ENCODE assay signal across 11 cellular contexts in the genomic region with DNA sequence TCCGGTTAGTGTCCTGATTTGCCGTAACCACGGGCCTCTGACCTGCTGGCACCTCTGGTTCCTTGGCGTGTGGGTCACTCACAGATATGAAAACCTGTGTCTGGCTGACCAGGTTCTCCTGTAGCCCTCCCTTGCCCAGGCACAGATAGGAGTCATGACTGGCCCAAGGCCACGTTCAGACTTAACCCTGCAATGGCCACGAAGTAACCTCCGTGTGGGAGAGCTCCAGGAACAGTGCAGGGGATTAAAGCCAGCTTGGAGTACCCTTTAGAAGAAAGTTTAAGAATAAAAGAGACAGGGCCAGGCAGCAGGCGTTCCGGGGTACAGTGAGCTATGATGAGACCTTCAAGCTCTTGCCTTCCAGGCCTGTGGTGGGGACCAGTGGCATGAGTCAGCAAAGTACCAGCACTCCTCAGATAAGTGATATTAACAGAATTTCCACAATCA. TPM values are rescaled to one million over a fixed set of nuclear protein-coding genes. Genes with fewer than 3 reads are reported as not detected.
DNase-seq lines count a peak whose midpoint lies in the region; ATAC-seq and TF ChIP-seq lines count a peak whose summit lies in the region.
"Had no signal": no experiment of that assay in that cellular context is flagged by ENCODE, and none has a peak within 500 bp of the region (broad histone marks: within the 10 kb centered on the region; RNA-seq: fewer than 3 reads in every experiment).

No MANE protein-coding gene starts in this region.

- no peaks in the 10 kb centered on the region for H3K27me3 Mint-ChIP-seq in activated naive CD4-positive, alpha-beta T cell treated with anti-CD3 and anti-CD28 coated beads for 36 hours (ENCODE audit: low read depth)
- H3K27me3 Mint-ChIP-seq: natural killer cell treated with Interleukin-12 subunit alpha and Interleukin-12 subunit beta and Interleukin-15 and Interleukin-18, amount 100 ng/mL, for 72 hours had no signal

- H3K27ac ChIP-seq in layer of hippocampus (ENCODE audit: low read depth, low read length) (peak overlapping the region; percentile 25), OCI-LY7 (ENCODE audit: low read depth, low read length, poor library complexity, severe bottlenecking) (no peak overlapping the region)

- DNase-seq in activated naive CD4-positive, alpha-beta T cell treated with anti-CD3 and anti-CD28 coated beads, Interleukin-2, amount 50 U/mL, for 72 hours (ENCODE audit: low spot score in 2 of 2): no peak
- DNase-seq in activated naive CD4-positive, alpha-beta T cell treated with anti-CD3 and anti-CD28 coated beads for 36 hours: no peak
- DNase-seq in astrocyte of the hippocampus (ENCODE audit: low read depth, low spot score): peak; percentile 60
- peak; percentile 20 for DNase-seq in ureter (ENCODE audit: low spot score)
- DNase-seq in COLO829 (ENCODE audit: low spot score): no peak
- DNase-seq in OCI-LY7 (ENCODE audit: low spot score): no peak
- DNase-seq: small intestine, upper lobe of left lung had no signal

- H3K36me3 ChIP-seq in OCI-LY7 (ENCODE audit: insufficient read depth, low read length): peaks cover 100% of the 10 kb centered on the region

- H3K9me2 ChIP-seq in OCI-LY7 (ENCODE audit: insufficient read depth, low read length): no peaks in the 10 kb centered on the region

- H3K27ac Mint-ChIP-seq in activated naive CD4-positive, alpha-beta T cell treated with anti-CD3 and anti-CD28 coated beads, Interleukin-2, amount 50 U/mL, for 72 hours: peak overlapping the region; percentile 32 to 75
- H3K27ac Mint-ChIP-seq in activated naive CD4-positive, alpha-beta T cell treated with anti-CD3 and anti-CD28 coated beads for 36 hours: no peak overlapping the region

- intact Hi-C loops in activated naive CD4-positive, alpha-beta T cell treated with anti-CD3 and anti-CD28 coated beads for 36 hours (cut with micrococcal nuclease): no loop called here
- intact Hi-C loops in OCI-LY7 (cut with micrococcal nuclease; ENCODE audit: unreplicated experiment): no loop called here

- no peak for TF ChIP-seq CTCF in OCI-LY7 (conservative IDR thresholded peaks at IDR 0.05; ENCODE audit: low read length)

- H3K79me2 ChIP-seq in OCI-LY7 (ENCODE audit: insufficient read depth, low read depth, low read length): peaks cover 8% of the 10 kb centered on the region; the same call in 1 of the 2 replicates

- H3K4me1 ChIP-seq in OCI-LY7 (ENCODE audit: insufficient read depth, low read length, poor library complexity, severe bottlenecking): no peaks in the 10 kb centered on the region

- BruUV-seq in OCI-LY7 (replicated peaks; lab: Mats Ljungman, UMichigan): no TSS peak

- no peaks in the 10 kb centered on the region for H3K4me1 Mint-ChIP-seq in activated naive CD4-positive, alpha-beta T cell treated with anti-CD3 and anti-CD28 coated beads for 36 hours (ENCODE audit: low read depth)

- H3K27me3 ChIP-seq in layer of hippocampus (ENCODE audit: control insufficient read depth, insufficient read depth, low read length): no peaks in the 10 kb centered on the region
- H3K27me3 ChIP-seq: upper lobe of left lung had no signal

- CTCF ChIA-PET in activated naive CD4-positive, alpha-beta T cell treated with anti-CD3 and anti-CD28 coated beads for 36 hours (lab: Charles Lee): interaction anchor here (0.9 to 2.3 kb wide), 4 partner anchors 9 to 409 kb away, joined by 3 to 8 read pairs (median 5); no protein-coding TSS in a partner anchor
- CTCF ChIA-PET in OCI-LY7 (lab: Charles Lee; ENCODE audit: unreplicated experiment): no interaction called here

- no peaks in the 10 kb centered on the region for H3K9me3 Mint-ChIP-seq in activated naive CD4-positive, alpha-beta T cell treated with anti-CD3 and anti-CD28 coated beads, Interleukin-2, amount 50 U/mL, for 72 hours
- H3K9me3 Mint-ChIP-seq in activated naive CD4-positive, alpha-beta T cell treated with anti-CD3 and anti-CD28 coated beads for 36 hours: no peaks in the 10 kb centered on the region
- H3K9me3 Mint-ChIP-seq: natural killer cell treated with Interleukin-12 subunit alpha and Interleukin-12 subunit beta and Interleukin-15 and Interleukin-18, amount 100 ng/mL, for 72 hours had no signal

- no peak overlapping the region for H3K4me3 ChIP-seq in OCI-LY7 (ENCODE audit: low read depth, low read length, poor library complexity, severe bottlenecking)
- H3K4me3 ChIP-seq: upper lobe of left lung had no signal

- H2AFZ ChIP-seq in OCI-LY7 (ENCODE audit: low read length): no peak overlapping the region

- no peak overlapping the region for H3K4me3 Mint-ChIP-seq in activated naive CD4-positive, alpha-beta T cell treated with anti-CD3 and anti-CD28 coated beads for 36 hours
- H3K4me3 Mint-ChIP-seq: natural killer cell treated with Interleukin-12 subunit alpha and Interleukin-12 subunit beta and Interleukin-15 and Interleukin-18, amount 100 ng/mL, for 72 hours had no signal

- POLR2A ChIA-PET in OCI-LY7 (lab: Charles Lee): interaction anchor here (1.2 to 1.3 kb wide), 2 partner anchors 10 to 26 kb away, joined by 4 to 5 read pairs; no protein-coding TSS in a partner anchor

- ATAC-seq in activated naive CD4-positive, alpha-beta T cell treated with anti-CD3 and anti-CD28 coated beads, Interleukin-2, amount 50 U/mL, for 72 hours: no peak
- no peak for ATAC-seq in GM18517 (IDR thresholded peaks at IDR 0.05; ENCODE audit: unreplicated experiment)
- ATAC-seq: natural killer cell treated with Interleukin-12 subunit alpha and Interleukin-12 subunit beta and Interleukin-15 and Interleukin-18, amount 100 ng/mL, for 72 hours had no signal

- no peaks in the 10 kb centered on the region; the same call in 1 of the 2 replicates for H4K20me1 ChIP-seq in OCI-LY7 (ENCODE audit: insufficient read depth, low read length)

- no peak overlapping the region for H3K4me2 ChIP-seq in OCI-LY7 (ENCODE audit: low read length)

- H3K9me3 ChIP-seq in OCI-LY7 (ENCODE audit: low read length): no peaks in the 10 kb centered on the region
- H3K9me3 ChIP-seq: upper lobe of left lung had no signal

- H3K36me3 Mint-ChIP-seq in activated naive CD4-positive, alpha-beta T cell treated with anti-CD3 and anti-CD28 coated beads, Interleukin-2, amount 50 U/mL, for 72 hours: peaks cover 22 to 39% of the 10 kb centered on the region in 2 donors
- peaks cover 56% of the 10 kb centered on the region for H3K36me3 Mint-ChIP-seq in activated naive CD4-positive, alpha-beta T cell treated with anti-CD3 and anti-CD28 coated beads for 36 hours (ENCODE audit: low read depth)

RNA-seq across cellular contexts. Expression of gene CENPO, which starts 25.5 kb away (rescaled TPM):
- 10 to 100 TPM; 28.6 to 49.3 TPM for total RNA-seq in activated naive CD4-positive, alpha-beta T cell treated with anti-CD3 and anti-CD28 coated beads, Interleukin-2, amount 50 U/mL, for 72 hours
- total RNA-seq in activated naive CD4-positive, alpha-beta T cell treated with anti-CD3 and anti-CD28 coated beads for 36 hours: 10 to 100 TPM; 36.4 to 38.5 TPM
- 7.7 TPM for total RNA-seq in ureter
- 52.4 and 53.6 TPM in 2 replicates for total RNA-seq in OCI-LY7 (2014; rRNA removed; shearing (Covaris generic))
- total RNA-seq in OCI-LY7 (2022): 59.2 and 65.1 TPM in 2 replicates

RNA-seq across cellular contexts. Expression of gene PTRHD1, which starts 25.6 kb away (rescaled TPM):
- total RNA-seq in activated naive CD4-positive, alpha-beta T cell treated with anti-CD3 and anti-CD28 coated beads, Interleukin-2, amount 50 U/mL, for 72 hours: 10 to 100 TPM; 13.7 to 24.4 TPM
- total RNA-seq in activated naive CD4-positive, alpha-beta T cell treated with anti-CD3 and anti-CD28 coated beads for 36 hours: 10 to 100 TPM; 21.7 to 23.5 TPM
- total RNA-seq in ureter (38.4 TPM), OCI-LY7 (2022) (41.5 and 43.9 TPM in 2 replicates)
- 44.8 and 55.0 TPM in 2 replicates for total RNA-seq in OCI-LY7 (2014; rRNA removed; shearing (Covaris generic))

Comparison
In these comparisons a context has a peak if more than half of its experiments do, and no peak if none do; other contexts are left out.
1. DNase-seq: peak in astrocyte of the hippocampus (single experiment) and ureter (single experiment); none in activated naive CD4-positive, alpha-beta T cell treated with anti-CD3 and anti-CD28 coated beads, Interleukin-2, amount 50 U/mL, for 72 hours (0 of 2), activated naive CD4-positive, alpha-beta T cell treated with anti-CD3 and anti-CD28 coated beads for 36 hours (single experiment), COLO829 (single experiment) and OCI-LY7 (single experiment).